8 cellular contexts compared by ENCODE assay signal in genomic region chr1:226626577-226626956, GRCh38.
DNase-seq lines count a peak whose midpoint lies in the region; ATAC-seq, FAIRE-seq and TF ChIP-seq lines count a peak whose summit lies in the region.

No MANE protein-coding gene starts in this region.

- H3K4me2 ChIP-seq in endothelial cell of umbilical vein (ENCODE audit: insufficient read depth, low read length): peak overlapping the region; percentile 46

- H3K79me2 ChIP-seq in endothelial cell of umbilical vein (ENCODE audit: control insufficient read depth, insufficient read depth, low read length): no peaks in the 10 kb centered on the region

- intact Hi-C loops in endothelial cell of umbilical vein (cut with micrococcal nuclease): loop anchor here (2.0 kb wide), 3 partner anchors 202 to 820 kb away; partner anchors contain the start of gene PSEN2

- H2AFZ ChIP-seq in endothelial cell of umbilical vein (ENCODE audit: low read depth, low read length): peak overlapping the region; percentile 69

- no peaks in the 10 kb centered on the region for H3K36me3 ChIP-seq in NT2/D1 (ENCODE audit: insufficient read depth, insufficient read length, low read length)
- H3K36me3 ChIP-seq in endothelial cell of umbilical vein (ENCODE audit: control insufficient read depth in 2 of 2, extremely low read depth in 1 of 2, insufficient read depth in 2 of 2, low read length in 2 of 2): no peaks in the 10 kb centered on the region

- POLR2A ChIA-PET in endothelial cell of umbilical vein (lab: Charles Lee): no interaction called here

- dilution Hi-C loops in endothelial cell of umbilical vein (cut with MboI; ENCODE audit: extremely low pct_ligation_motif_present, low sequenced_read_pairs): no loop called here

- H3K4me3 ChIP-seq in NT2/D1 (ENCODE audit: insufficient read length, low read depth): no peak overlapping the region
- H3K4me3 ChIP-seq in endothelial cell of umbilical vein (replicated peaks in 1 of 3; ENCODE audit: insufficient read depth in 1 of 3, low read depth in 1 of 3, low read length in 3 of 3): no peak overlapping the region

- no peak overlapping the region for H3K27ac ChIP-seq in endothelial cell of umbilical vein (ENCODE audit: insufficient read depth, low read depth, low read length)

- no peaks in the 10 kb centered on the region for H4K20me1 ChIP-seq in endothelial cell of umbilical vein (replicated peaks; ENCODE audit: control insufficient read depth, extremely low read depth, insufficient read depth, low read length)

- H3K4me1 ChIP-seq in NT2/D1 (ENCODE audit: insufficient read depth, insufficient read length) (no peaks in the 10 kb centered on the region), endothelial cell of umbilical vein (ENCODE audit: control insufficient read depth, extremely low read depth, insufficient read depth, low read length) (no peaks in the 10 kb centered on the region)

- H3K27me3 ChIP-seq in NT2/D1 (ENCODE audit: insufficient read depth, insufficient read length): peaks cover 22% of the 10 kb centered on the region
- no peaks in the 10 kb centered on the region for H3K27me3 ChIP-seq in endothelial cell of umbilical vein (ENCODE audit: control insufficient read depth in 2 of 2, insufficient read depth in 2 of 2, low read length in 2 of 2)

- CTCF ChIA-PET in endothelial cell of umbilical vein (lab: Charles Lee): interaction anchor here (0.6 to 2.2 kb wide), 52 partner anchors 9 to 916 kb away, joined by 3 to 26 read pairs (median 4); partner anchors contain the start of gene COQ8A

- TF ChIP-seq CTCF in endothelial cell of umbilical vein (IDR thresholded peaks at IDR 0.05; ENCODE audit: extremely low read depth in 1 of 2, insufficient read depth in 1 of 2, low read depth in 1 of 2, low read length in 2 of 2): peak; percentile 94 to 97

- peak; percentile 97 for FAIRE-seq in endothelial cell of umbilical vein (lab: Jason Lieb, UNC)

- ATAC-seq in HG02840 (IDR thresholded peaks at IDR 0.05; ENCODE audit: low FRiP score, unreplicated experiment): peak; percentile 73

- H3K9me3 ChIP-seq in NT2/D1 (ENCODE audit: insufficient read depth, low read length) (peaks cover 11% of the 10 kb centered on the region; the same call in 1 of the 2 replicates), endothelial cell of umbilical vein (replicated peaks; ENCODE audit: control insufficient read depth, insufficient read depth, low read length) (no peaks in the 10 kb centered on the region)

- BruUV-seq in endothelial cell of umbilical vein (replicated peaks; lab: Mats Ljungman, UMichigan): no TSS peak

- H3K9me1 ChIP-seq in endothelial cell of umbilical vein (replicated peaks; ENCODE audit: control insufficient read depth, extremely low read depth, insufficient read depth, low read length): no peaks in the 10 kb centered on the region

- H3K9ac ChIP-seq in NT2/D1 (ENCODE audit: insufficient read length, low read depth) (no peak overlapping the region), endothelial cell of umbilical vein (replicated peaks; ENCODE audit: extremely low read depth, insufficient read depth, low read length) (no peak overlapping the region)

- TF ChIP-seq POLR2A in endothelial cell of umbilical vein (IDR thresholded peaks at IDR 0.05; ENCODE audit: low read depth, low read length): no peak

- DNase-seq in NCI-H2029 (lab: John Stamatoyannopoulos, UW) (peak; percentile 3), NCI-H2029 treated with DMSO at 0.1 percent for 48 hours (lab: John Stamatoyannopoulos, UW) (no peak), NT2/D1 (ENCODE audit: low read depth, low spot score) (peak; percentile 84), endothelial cell of umbilical vein (ENCODE audit: low read depth, low spot score) (peak; percentile 66), myocyte (ENCODE audit: low read depth) (peak; percentile 47)
- DNase-seq in activated CD8-positive, alpha-beta memory T cell treated with anti-CD3 and anti-CD28 coated beads, Interleukin-2, amount 50 U/mL, for 24 hours (ENCODE audit: extremely low read depth): peak; percentile 55
- DNase-seq in stimulated activated CD8-positive, alpha-beta memory T cell treated with anti-CD3 and anti-CD28 coated beads, Interleukin-7, amount 100 ng/mL, for 4 hours (ENCODE audit: low read depth in 2 of 2): peak; percentile 68 to 69

TF ChIP-seq in endothelial cell of umbilical vein, 7 proteins besides CTCF, POLR2A, EP300 and RAD21:
- TF ChIP-seq GATA2 (IDR thresholded peaks at IDR 0.05; ENCODE audit: insufficient read depth, insufficient read length, low read depth, low read length) (no peak), MAX (IDR thresholded peaks at IDR 0.05; ENCODE audit: insufficient read depth, insufficient read length) (peak; percentile 79), EZH2 (IDR thresholded peaks at IDR 0.05; ENCODE audit: borderline replicate concordance, low read depth, low read length, severe bottlenecking) (no peak), JUN (IDR thresholded peaks at IDR 0.05; ENCODE audit: borderline replicate concordance, insufficient read depth, insufficient read length, low read depth) (no peak)
